ENCODE assay signal across 8 cellular contexts in genomic region chr5:6632324-6632930, GRCh38. TPM values are rescaled to one million over a fixed set of nuclear protein-coding genes. Genes with fewer than 3 reads are reported as not detected.
DNase-seq lines count a peak whose midpoint lies in the region; ATAC-seq, FAIRE-seq and TF ChIP-seq lines count a peak whose summit lies in the region.

No MANE protein-coding gene starts in this region.

- peaks cover 7% of the 10 kb centered on the region for H3K79me1 ChIP-seq in trophoblast cell (ENCODE audit: low read length)

- FAIRE-seq in urothelium cell line (lab: Jason Lieb, UNC) = no peak

- peak overlapping the region; percentile 33 for H3K23ac ChIP-seq in trophoblast cell (ENCODE audit: low read length)

- H3K36me3 ChIP-seq in WERI-Rb-1 (peaks cover 48% of the 10 kb centered on the region), trophoblast cell (ENCODE audit: control insufficient read depth in 1 of 2, insufficient read depth in 2 of 2, low read length in 2 of 2) (peaks cover 12 to 18% of the 10 kb centered on the region in 2 experiments)

- TF ChIP-seq CTCF in WERI-Rb-1 (IDR thresholded peaks at IDR 0.05; ENCODE audit: low read depth, low read length) = no peak

- H3K9me3 ChIP-seq in WERI-Rb-1 (ENCODE audit: severe bottlenecking) = no peaks in the 10 kb centered on the region
- no peaks in the 10 kb centered on the region for H3K9me3 ChIP-seq in trophoblast cell (ENCODE audit: insufficient read depth, low read depth, low read length)

- H3K4me3 ChIP-seq in WERI-Rb-1 (ENCODE audit: low read depth, low read length) (peak overlapping the region; percentile 93), trophoblast cell (ENCODE audit: low read depth, low read length) (peak overlapping the region; percentile 95)

- peak overlapping the region; percentile 94 for H2BK5ac ChIP-seq in trophoblast cell (ENCODE audit: low read depth, low read length, poor library complexity)

- H4K91ac ChIP-seq in trophoblast cell (ENCODE audit: low read depth, low read length) = peak overlapping the region; percentile 91

- peak overlapping the region; percentile 81 for H4K12ac ChIP-seq in trophoblast cell (ENCODE audit: low read depth, low read length)

- peaks cover 17% of the 10 kb centered on the region for H3K79me2 ChIP-seq in trophoblast cell (ENCODE audit: control insufficient read depth, insufficient read depth, low read length, poor library complexity)

- DNase-seq in ELR (ENCODE audit: low read depth) (peak; percentile 49), WERI-Rb-1 (peak; percentile 43), globus pallidus (ENCODE audit: low spot score) (peak; percentile 13), trophoblast cell (peak; percentile 20 to 64), urothelium cell line (ENCODE audit: low spot score) (no peak), iPS-NIHi11 (ENCODE audit: low spot score) (no peak)

- peak overlapping the region; percentile 79 for H2BK120ac ChIP-seq in trophoblast cell (ENCODE audit: insufficient read depth, low read length, poor library complexity)

- H4K8ac ChIP-seq in trophoblast cell (ENCODE audit: low read depth, low read length) = peak overlapping the region; percentile 99

- H2AFZ ChIP-seq in trophoblast cell (ENCODE audit: insufficient read depth, low read length, poor library complexity) = peak overlapping the region; percentile 92

- H2AK5ac ChIP-seq in trophoblast cell (ENCODE audit: low read length) = peak overlapping the region; percentile 26

- WGBS in trophoblast cell (ENCODE audit: extremely low coverage, insufficient coverage, insufficient read length) = no CpG with 5 or more reads among the region's 40 CpGs

- H3K9ac ChIP-seq in trophoblast cell (ENCODE audit: low read length) = peak overlapping the region; percentile 96

- H3K14ac ChIP-seq in trophoblast cell (ENCODE audit: low read length) = peak overlapping the region; percentile 91

- H2BK12ac ChIP-seq in trophoblast cell (ENCODE audit: low read length) = no peak overlapping the region

- peak; percentile 20 for ATAC-seq in GM21360 (IDR thresholded peaks at IDR 0.05; ENCODE audit: unreplicated experiment)
- peak; percentile 19 for ATAC-seq in HG03571 (IDR thresholded peaks at IDR 0.05; ENCODE audit: unreplicated experiment)

- H3K18ac ChIP-seq in trophoblast cell (ENCODE audit: low read length) = peak overlapping the region; percentile 96

- peak overlapping the region; percentile 100 for H3K27ac ChIP-seq in WERI-Rb-1
- H3K27ac ChIP-seq in trophoblast cell (ENCODE audit: low read depth, low read length) = peak overlapping the region; percentile 27

- peaks cover 0 to 6% of the 10 kb centered on the region in 2 experiments for H3K4me1 ChIP-seq in trophoblast cell (ENCODE audit: control insufficient read depth in 1 of 2, insufficient read depth in 2 of 2, low read length in 2 of 2)

- H3K4me2 ChIP-seq in trophoblast cell (ENCODE audit: low read length) = peak overlapping the region; percentile 99

- H3K27me3 ChIP-seq in WERI-Rb-1 (ENCODE audit: insufficient read depth, low read depth, severe bottlenecking) (no peaks in the 10 kb centered on the region), trophoblast cell (ENCODE audit: insufficient read depth, low read length) (no peaks in the 10 kb centered on the region)

- peak overlapping the region; percentile 81 for H3K4ac ChIP-seq in trophoblast cell (ENCODE audit: low read depth, low read length)

RNA-seq across cellular contexts. Expression of gene NSUN2, which starts 0.4 kb away (rescaled TPM):
- polyA plus RNA-seq in trophoblast cell (2013) = 34.2 and 36.1 TPM in 2 replicates

RNA-seq across cellular contexts. Expression of gene SRD5A1, which starts 0.8 kb away (rescaled TPM):
- 8.9 and 9.3 TPM in 2 replicates for polyA plus RNA-seq in trophoblast cell (2013)

Comparison
In these comparisons a context has a peak if more than half of its experiments do, and no peak if none do; other contexts are left out.
1. DNase-seq: peak in ELR (single experiment), WERI-Rb-1 (single experiment), globus pallidus (single experiment) and trophoblast cell (2 of 2); none in urothelium cell line (single experiment) and iPS-NIHi11 (single experiment).